ENCODE assay signal across 28 cellular contexts in genomic region chr3:133137042-133137393, GRCh38.
"Had no signal": no experiment of that assay in that cellular context is flagged by ENCODE, and none has a peak within 500 bp of the region (broad histone marks: within the 10 kb centered on the region; RNA-seq: fewer than 3 reads in every experiment).

No MANE protein-coding gene starts in this region.

- H3K27me3 Mint-ChIP-seq: activated CD4-positive, alpha-beta memory T cell treated with anti-CD3 and anti-CD28 coated beads for 36 hours; activated CD4-positive, alpha-beta T cell treated with anti-CD3 and anti-CD28 coated beads, Interleukin-2, amount 10 ng/mL, durations not matched to agents 24 days and 14 days had no signal

- H3K79me2 ChIP-seq: hepatocyte had no signal

- H3K4me3 ChIP-seq: adrenal gland, body of pancreas, cardiac muscle cell, colonic mucosa, gastrocnemius medialis, hepatocyte, mucosa of descending colon, ovary, psoas muscle, spleen, tibial nerve had no signal

- H3K36me3 ChIP-seq: adrenal gland, cardiac muscle cell, colonic mucosa, gastrocnemius medialis, neutrophil, ovary, spleen, tibial nerve had no signal

- H3K27ac Mint-ChIP-seq: activated CD4-positive, alpha-beta memory T cell treated with anti-CD3 and anti-CD28 coated beads for 36 hours; activated CD4-positive, alpha-beta T cell treated with anti-CD3 and anti-CD28 coated beads, Interleukin-2, amount 10 ng/mL, durations not matched to agents 24 days and 14 days; activated naive CD4-positive, alpha-beta T cell treated with anti-CD3 and anti-CD28 coated beads for 36 hours; activated naive CD8-positive, alpha-beta T cell treated with anti-CD3 and anti-CD28 coated beads for 36 hours; activated T-helper 1 cell treated with anti-CD3 and anti-CD28 coated beads, Interleukin-12 subunit alpha, Interleukin-12 subunit beta, Interleukin-2, Interleukin-4 antibody, amounts not matched to agents 30 ng/mL and 10 ng/mL and 1 ng/mL, durations not matched to agents 14 hours and 24 hours and 36 hours had no signal

- H3K4me3 Mint-ChIP-seq: activated CD4-positive, alpha-beta memory T cell treated with anti-CD3 and anti-CD28 coated beads for 36 hours; activated CD4-positive, alpha-beta T cell treated with anti-CD3 and anti-CD28 coated beads, Interleukin-2, amount 10 ng/mL, durations not matched to agents 24 days and 14 days; activated naive CD4-positive, alpha-beta T cell treated with anti-CD3 and anti-CD28 coated beads for 36 hours; activated naive CD8-positive, alpha-beta T cell treated with anti-CD3 and anti-CD28 coated beads for 36 hours; activated T-helper 1 cell treated with anti-CD3 and anti-CD28 coated beads, Interleukin-12 subunit alpha, Interleukin-12 subunit beta, Interleukin-2, Interleukin-4 antibody, amounts not matched to agents 30 ng/mL and 10 ng/mL and 1 ng/mL, durations not matched to agents 14 hours and 24 hours and 36 hours; nephron had no signal

- H2AFZ ChIP-seq: hepatocyte had no signal

- H3K4me2 ChIP-seq: hepatocyte had no signal

- H3K4me1 Mint-ChIP-seq: activated CD4-positive, alpha-beta T cell treated with anti-CD3 and anti-CD28 coated beads, Interleukin-2, amount 10 ng/mL, durations not matched to agents 24 days and 14 days; activated naive CD8-positive, alpha-beta T cell treated with anti-CD3 and anti-CD28 coated beads for 36 hours had no signal

- H3K4me1 ChIP-seq: body of pancreas, colonic mucosa, psoas muscle, spleen, tibial nerve had no signal

- H3K27me3 ChIP-seq: adrenal gland, body of pancreas, cardiac muscle cell, colonic mucosa, gastrocnemius medialis, hepatocyte, neutrophil, ovary, tibial nerve had no signal

- DNase-seq: activated CD4-positive, alpha-beta memory T cell treated with anti-CD3 and anti-CD28 coated beads for 36 hours; activated CD4-positive, alpha-beta T cell treated with anti-CD3 and anti-CD28 coated beads, Interleukin-2, amount 10 ng/mL, durations not matched to agents 24 days and 14 days; activated CD4-positive, CD25-positive, alpha-beta regulatory T cell treated with anti-CD3 and anti-CD28 coated beads, Interleukin-2, amount 50 U/mL, for 72 hours; activated CD8-positive, alpha-beta memory T cell treated with anti-CD3 and anti-CD28 coated beads, Interleukin-2, amount 50 U/mL, for 4 hours; activated effector memory CD4-positive, alpha-beta T cell treated with anti-CD3 and anti-CD28 coated beads, Interleukin-2, amount 50 U/mL, for 16 hours; activated naive CD4-positive, alpha-beta T cell treated with anti-CD3 and anti-CD28 coated beads for 36 hours; activated naive CD8-positive, alpha-beta T cell treated with anti-CD3 and anti-CD28 coated beads for 36 hours; activated T-cell treated with anti-CD3 and anti-CD28 coated beads, Interleukin-2, amount 50 U/mL, for 1 hour; adrenal gland; aorta; body of pancreas; cerebellar nuclear complex; colonic mucosa; effector CD8-positive, alpha-beta T cell; gastrocnemius medialis; islet precursor cell; left ventricle myocardium superior; mucosa of descending colon; ovary; psoas muscle; spleen; stimulated activated naive CD4-positive, alpha-beta T cell treated with Interleukin-2 at 50 U/mL for 16 hours had no signal

- H3K27ac ChIP-seq: adrenal gland, body of pancreas, cardiac muscle cell, colonic mucosa, gastrocnemius medialis, hepatocyte, neutrophil, ovary, psoas muscle, spleen, tibial nerve had no signal

- H3K36me3 Mint-ChIP-seq: activated CD4-positive, alpha-beta memory T cell treated with anti-CD3 and anti-CD28 coated beads for 36 hours; activated naive CD8-positive, alpha-beta T cell treated with anti-CD3 and anti-CD28 coated beads for 36 hours had no signal

- ATAC-seq: body of pancreas, left ventricle myocardium superior, mucosa of descending colon had no signal

- H3K9me3 Mint-ChIP-seq: activated CD4-positive, alpha-beta memory T cell treated with anti-CD3 and anti-CD28 coated beads for 36 hours; activated CD4-positive, alpha-beta T cell treated with anti-CD3 and anti-CD28 coated beads, Interleukin-2, amount 10 ng/mL, durations not matched to agents 24 days and 14 days; activated naive CD4-positive, alpha-beta T cell treated with anti-CD3 and anti-CD28 coated beads for 36 hours; activated naive CD8-positive, alpha-beta T cell treated with anti-CD3 and anti-CD28 coated beads for 36 hours; activated T-helper 1 cell treated with anti-CD3 and anti-CD28 coated beads, Interleukin-12 subunit alpha, Interleukin-12 subunit beta, Interleukin-2, Interleukin-4 antibody, amounts not matched to agents 30 ng/mL and 10 ng/mL and 1 ng/mL, durations not matched to agents 14 hours and 24 hours and 36 hours; nephron had no signal

- H3K9me3 ChIP-seq: adrenal gland, body of pancreas, colonic mucosa, gastrocnemius medialis, mucosa of descending colon, neutrophil, ovary, psoas muscle, tibial nerve had no signal
